Comparison of ENCODE assay signal across 11 cellular contexts in genomic region chr6:13466304-13467215, GRCh38. TPM values are rescaled to one million over a fixed set of nuclear protein-coding genes. Genes with fewer than 3 reads are reported as not detected.
DNase-seq lines count a peak whose midpoint lies in the region; ATAC-seq, FAIRE-seq and TF ChIP-seq lines count a peak whose summit lies in the region.
"Had no signal": no experiment of that assay in that cellular context is flagged by ENCODE, and none has a peak within 500 bp of the region (broad histone marks: within the 10 kb centered on the region; RNA-seq: fewer than 3 reads in every experiment).

No MANE protein-coding gene starts in this region.

- no peaks in the 10 kb centered on the region for H3K9me3 ChIP-seq in K562 (replicated peaks; ENCODE audit: control insufficient read depth, insufficient read depth, low read depth, low read length)
- H3K9me3 ChIP-seq: uterus had no signal

- no peak for TF ChIP-seq CTCF in K562 (IDR thresholded peaks at IDR 0.05 in 2 of 3, conservative IDR thresholded peaks at IDR 0.05 in 1 of 3; ENCODE audit: insufficient read depth in 2 of 3, low read depth in 1 of 3, low read length in 3 of 3)

- TF ChIP-seq EP300 in K562 (IDR thresholded peaks at IDR 0.05; ENCODE audit: low read length), result no peak

- 40% methylated on average over 6 of the region's 6 CpGs for WGBS in K562 (ENCODE audit: insufficient coverage, low coverage, missing lambda C conversion rate)

- H3K27ac Mint-ChIP-seq in activated CD4-positive, alpha-beta T cell treated with anti-CD3 and anti-CD28 coated beads for 36 hours, result peak overlapping the region; percentile 87
- H3K27ac Mint-ChIP-seq in activated CD4-positive, alpha-beta T cell treated with anti-CD3 and anti-CD28 coated beads, Interleukin-2, amount 10 ng/mL, durations not matched to agents 7 days and 5 days, result no peak overlapping the region

- ATAC-seq in activated CD4-positive, alpha-beta T cell treated with anti-CD3 and anti-CD28 coated beads for 36 hours, result peak; percentile 91
- ATAC-seq in K562, result no peak
- no peak for ATAC-seq in GM18870 (IDR thresholded peaks at IDR 0.05; ENCODE audit: unreplicated experiment)

- 0 out of 2 replicates have a peak, but pooled peaks cover 3% of the 10 kb centered on the region for H4K20me1 ChIP-seq in K562 (replicated peaks; ENCODE audit: control insufficient read depth, insufficient read depth, low read length)

- no peak for TF ChIP-seq RAD21 in K562 (CRISPR knock-in tag; conservative IDR thresholded peaks at IDR 0.05 in 1 of 2, IDR thresholded peaks at IDR 0.05 in 1 of 2)

- no peak for TF ChIP-seq POLR2A in K562 (conservative IDR thresholded peaks at IDR 0.05)

- no peaks in the 10 kb centered on the region for H3K79me2 ChIP-seq in K562 (ENCODE audit: control insufficient read depth, insufficient read depth, low read length)

- H3K4me1 Mint-ChIP-seq in activated CD4-positive, alpha-beta T cell treated with anti-CD3 and anti-CD28 coated beads for 36 hours, result peaks cover 71% of the 10 kb centered on the region
- peaks cover 32% of the 10 kb centered on the region for H3K4me1 Mint-ChIP-seq in activated CD4-positive, alpha-beta T cell treated with anti-CD3 and anti-CD28 coated beads, Interleukin-2, amount 10 ng/mL, durations not matched to agents 7 days and 5 days

- H3K4me2 ChIP-seq in K562 (ENCODE audit: insufficient read depth, low read length), result 0 out of 2 replicates have a peak overlapping the region, but pooled peaks have one; percentile 2

- H3K4me3 Mint-ChIP-seq in activated CD4-positive, alpha-beta T cell treated with anti-CD3 and anti-CD28 coated beads for 36 hours, result peak overlapping the region; percentile 44
- H3K4me3 Mint-ChIP-seq in activated CD4-positive, alpha-beta T cell treated with anti-CD3 and anti-CD28 coated beads, Interleukin-2, amount 10 ng/mL, durations not matched to agents 7 days and 5 days, result no peak overlapping the region
- H3K4me3 Mint-ChIP-seq: T-cell had no signal

- no peak overlapping the region for H2AFZ ChIP-seq in K562 (ENCODE audit: low read depth, low read length)

- POLR2A ChIA-PET in activated CD4-positive, alpha-beta T cell treated with anti-CD3 and anti-CD28 coated beads for 36 hours (lab: Charles Lee), result interaction anchor here (2.3 kb wide), 1 partner anchor 12 kb away, joined by 8 read pairs; no protein-coding TSS in a partner anchor
- POLR2A ChIA-PET in activated CD4-positive, alpha-beta T cell treated with anti-CD3 and anti-CD28 coated beads, Interleukin-2, amount 10 ng/mL, durations not matched to agents 7 days and 5 days (lab: Charles Lee), result interaction anchor here (0.6 kb wide), 1 partner anchor 22 kb away, joined by 3 read pairs; no protein-coding TSS in a partner anchor
- POLR2A ChIA-PET in K562 (lab: Yijun Ruan, JAX), result interaction anchor here (1.3 kb wide), 1 partner anchor 10 kb away, joined by 4 read pairs; no protein-coding TSS in a partner anchor

- BruUV-seq in K562 (replicated peaks; lab: Mats Ljungman, UMichigan), result no TSS peak

- peak; percentile 78 for DNase-seq in activated CD4-positive, alpha-beta T cell treated with anti-CD3 and anti-CD28 coated beads for 36 hours
- DNase-seq in activated CD4-positive, alpha-beta T cell treated with anti-CD3 and anti-CD28 coated beads, Interleukin-2, amount 10 ng/mL, durations not matched to agents 7 days and 5 days, result no peak
- peak; percentile 66 to 73 for DNase-seq in NCI-H526 (lab: John Stamatoyannopoulos, UW)
- DNase-seq in K562 (ENCODE audit: extremely low read depth in 1 of 4, low spot score in 3 of 4), result peak in 1 of 4 experiments; percentile 8
- DNase-seq in stimulated activated CD4-positive, alpha-beta T cell treated with anti-CD3 and anti-CD28 coated beads, Interleukin-15, amount 100 ng/mL, for 48 hours (ENCODE audit: low read depth in 2 of 2), result peak; percentile 50 to 61
- no peak for DNase-seq in EL
- no peak for DNase-seq in DMS 273 (lab: John Stamatoyannopoulos, UW; ENCODE audit: unreplicated experiment)
- DNase-seq: foreskin melanocyte, T-cell, uterus had no signal

- no peak overlapping the region for H3K4me3 ChIP-seq in K562
- H3K4me3 ChIP-seq: uterus had no signal

- peaks cover 0 to 2% of the 10 kb centered on the region in 2 experiments; a peak in 1 of 5 replicates for H3K4me1 ChIP-seq in K562 (replicated peaks in 1 of 2; ENCODE audit: control insufficient read depth in 2 of 2, insufficient read depth in 2 of 2, low read length in 2 of 2)
- H3K4me1 ChIP-seq: uterus had no signal

- H3K27me3 ChIP-seq in K562 (ENCODE audit: control insufficient read depth in 2 of 2, insufficient read depth in 2 of 2, low read length in 2 of 2), result no peaks in the 10 kb centered on the region
- H3K27me3 ChIP-seq: uterus had no signal

- H3K9me1 ChIP-seq in K562 (ENCODE audit: control insufficient read depth, insufficient read depth, low read length), result no peaks in the 10 kb centered on the region

- peaks cover 10% of the 10 kb centered on the region for H3K36me3 Mint-ChIP-seq in activated CD4-positive, alpha-beta T cell treated with anti-CD3 and anti-CD28 coated beads for 36 hours (ENCODE audit: low read depth)
- peaks cover 7% of the 10 kb centered on the region for H3K36me3 Mint-ChIP-seq in activated CD4-positive, alpha-beta T cell treated with anti-CD3 and anti-CD28 coated beads, Interleukin-2, amount 10 ng/mL, durations not matched to agents 7 days and 5 days (ENCODE audit: low read depth)
- H3K36me3 Mint-ChIP-seq: T-cell had no signal

- peaks cover 4% of the 10 kb centered on the region for H3K9me3 Mint-ChIP-seq in activated CD4-positive, alpha-beta T cell treated with anti-CD3 and anti-CD28 coated beads for 36 hours (ENCODE audit: low read depth)
- H3K9me3 Mint-ChIP-seq in activated CD4-positive, alpha-beta T cell treated with anti-CD3 and anti-CD28 coated beads, Interleukin-2, amount 10 ng/mL, durations not matched to agents 7 days and 5 days, result no peaks in the 10 kb centered on the region
- H3K9me3 Mint-ChIP-seq: T-cell had no signal

- in situ Hi-C loops in K562 (cut with MboI), result no loop called here

- CTCF ChIA-PET in activated CD4-positive, alpha-beta T cell treated with anti-CD3 and anti-CD28 coated beads for 36 hours (lab: Charles Lee), result interaction anchor here (0.7 to 1.2 kb wide), 4 partner anchors 9 to 109 kb away, joined by 3 to 6 read pairs (median 4); partner anchors contain the start of gene GFOD1
- CTCF ChIA-PET in activated CD4-positive, alpha-beta T cell treated with anti-CD3 and anti-CD28 coated beads, Interleukin-2, amount 10 ng/mL, durations not matched to agents 7 days and 5 days (lab: Charles Lee), result interaction anchor here (0.6 to 2.1 kb wide), 3 partner anchors 10 to 108 kb away, joined by 3 to 8 read pairs (median 6); partner anchors contain the start of gene SIRT5
- CTCF ChIA-PET in K562 (lab: Yijun Ruan, JAX; ENCODE audit: low intra/inter-chr PET ratio), result no interaction called here

- no peaks in the 10 kb centered on the region; the same call in 2 of the 3 replicates for H3K36me3 ChIP-seq in K562 (ENCODE audit: control insufficient read depth, insufficient read depth, low read length)
- H3K36me3 ChIP-seq: uterus had no signal

- intact Hi-C loops in activated CD4-positive, alpha-beta T cell treated with anti-CD3 and anti-CD28 coated beads for 36 hours (cut with DNase I, micrococcal nuclease), result loop anchor here (1.0 to 5.0 kb wide), 5 partner anchors 12 to 249 kb away; partner anchors contain the start of gene GFOD1 (in 1 of the 2)
- intact Hi-C loops in K562 (cut with micrococcal nuclease), result no loop called here

- FAIRE-seq in K562 (lab: Jason Lieb, UNC), result no peak

- no peaks in the 10 kb centered on the region for H3K27me3 Mint-ChIP-seq in activated CD4-positive, alpha-beta T cell treated with anti-CD3 and anti-CD28 coated beads for 36 hours
- H3K27me3 Mint-ChIP-seq in activated CD4-positive, alpha-beta T cell treated with anti-CD3 and anti-CD28 coated beads, Interleukin-2, amount 10 ng/mL, durations not matched to agents 7 days and 5 days, result no peaks in the 10 kb centered on the region
- H3K27me3 Mint-ChIP-seq: T-cell had no signal

- H3K9ac ChIP-seq in K562 (ENCODE audit: insufficient read depth in 1 of 2, low read depth in 2 of 2, low read length in 2 of 2), result no peak overlapping the region

- no peak overlapping the region for H3K27ac ChIP-seq in K562 (ENCODE audit: extremely low read depth, low read depth, low read length)
- H3K27ac ChIP-seq: uterus had no signal

TF ChIP-seq in K562, 482 proteins besides CTCF, POLR2A, EP300 and RAD21 (continues in another document):
- TF ChIP-seq ZNF780A (CRISPR knock-in tag; IDR thresholded peaks at IDR 0.05), result no peak

RNA-seq across cellular contexts. Expression of gene GFOD1, which starts 20.8 kb away (rescaled TPM):
- total RNA-seq in activated CD4-positive, alpha-beta T cell treated with anti-CD3 and anti-CD28 coated beads for 36 hours, result 1 to 10 TPM; 4.2 to 5.8 TPM
- 1 to 10 TPM; 2.4 TPM for total RNA-seq in activated CD4-positive, alpha-beta T cell treated with anti-CD3 and anti-CD28 coated beads, Interleukin-2, amount 10 ng/mL, durations not matched to agents 7 days and 5 days
- 13.1 and 17.7 TPM in 2 replicates for total RNA-seq in K562 (2011; cell fraction: chromatin; rRNA removed; ENCODE audit: low replicate concordance)
- total RNA-seq in K562 (2011; cell fraction: nucleolus; rRNA removed), result 8.6 and 9.2 TPM in 2 replicates
- total RNA-seq in K562 (2011; cell fraction: nucleoplasm; rRNA removed), result 12.8 and 23.1 TPM in 2 replicates
- total RNA-seq in K562 (2014; rRNA removed) (8.3 and 10.3 TPM in 2 replicates), K562 (2014; rRNA removed; fragmentation: Illumina TruSeq; extraction: Trizol) (10.8 and 11.0 TPM in 2 replicates), K562 (2015; rRNA removed; fragmentation: Illumina TruSeq; extraction: Trizol) (10.5 and 10.8 TPM in 2 replicates), K562 (2021) (10.3 and 12.0 TPM in 2 replicates)
- polyA plus RNA-seq in K562 (2011; rRNA removed) (3.6 and 3.8 TPM in 2 replicates), K562 (2014; fragmentation: Illumina TruSeq; extraction: Trizol) (7.4 and 8.0 TPM in 2 replicates), K562 (2014; fragmentation: Nextera tagmentation; extraction: Ambion mirVana) (1 to 10 TPM; 5.4 to 5.9 TPM), K562 (2014; rRNA removed) (7.0 and 8.2 TPM in 2 replicates)
- 3.0 and 4.7 TPM in 2 replicates for polyA plus RNA-seq in K562 (2011; cell fraction: cytosol; rRNA removed)
- polyA plus RNA-seq in K562 (2011; cell fraction: nucleus; rRNA removed), result 3.3 and 5.0 TPM in 2 replicates
- 3.6 and 6.6 TPM in 2 replicates for polyA plus RNA-seq in K562 (2012)
- polyA minus RNA-seq in K562 (2011; rRNA and poly(A)+ RNA removed), result 7.9 and 8.5 TPM in 2 replicates
- 3.9 and 7.1 TPM in 2 replicates for polyA minus RNA-seq in K562 (2011; cell fraction: cytosol; rRNA and poly(A)+ RNA removed)
- 8.1 and 9.6 TPM in 2 replicates for polyA minus RNA-seq in K562 (2011; cell fraction: nucleus; rRNA and poly(A)+ RNA removed)

Comparison
In these comparisons a context has a peak if more than half of its experiments do, and no peak if none do; other contexts are left out.
1. DNase-seq: peak in activated CD4-positive, alpha-beta T cell treated with anti-CD3 and anti-CD28 coated beads for 36 hours (single experiment), NCI-H526 (2 of 2) and stimulated activated CD4-positive, alpha-beta T cell treated with anti-CD3 and anti-CD28 coated beads, Interleukin-15, amount 100 ng/mL, for 48 hours (2 of 2); none in activated CD4-positive, alpha-beta T cell treated with anti-CD3 and anti-CD28 coated beads, Interleukin-2, amount 10 ng/mL, durations not matched to agents 7 days and 5 days (single experiment), EL (single experiment) and DMS 273 (single experiment).